In genomic region chr3:163939926-163940325, GRCh38 we compare ENCODE assay signal across 18 cellular contexts.
DNase-seq lines count a peak whose midpoint lies in the region; ATAC-seq and TF ChIP-seq lines count a peak whose summit lies in the region.
"Had no signal": no experiment of that assay in that cellular context is flagged by ENCODE, and none has a peak within 500 bp of the region (broad histone marks: within the 10 kb centered on the region; RNA-seq: fewer than 3 reads in every experiment).

No MANE protein-coding gene starts in this region.

- H3K4me3 ChIP-seq in ACC112 (ENCODE audit: low read depth, low read length) (no peak overlapping the region), fibroblast of the aortic adventitia (ENCODE audit: low read depth, low read length) (no peak overlapping the region)
- H3K4me3 ChIP-seq: body of pancreas, spleen had no signal

- ATAC-seq in HG03520 (IDR thresholded peaks at IDR 0.05; ENCODE audit: unreplicated experiment) (no peak), GM19463 (IDR thresholded peaks at IDR 0.05; ENCODE audit: unreplicated experiment) (no peak)
- ATAC-seq: activated CD8-positive, alpha-beta T cell treated with anti-CD3 and anti-CD28 coated beads, Interleukin-2, amount 10 ng/mL, durations not matched to agents 7 days and 5 days; body of pancreas; foreskin keratinocyte had no signal

- peak overlapping the region; percentile 50 for H2AFZ ChIP-seq in ACC112 (ENCODE audit: low read length, unreplicated experiment)
- H2AFZ ChIP-seq: parathyroid adenoma had no signal

- peak; percentile 77 for DNase-seq in HS-27A (ENCODE audit: low read depth)
- peak; percentile 28 for DNase-seq in SK-MEL-5 (ENCODE audit: low read depth, low spot score)
- peak; percentile 1 for DNase-seq in fibroblast of the aortic adventitia (ENCODE audit: low read depth)
- DNase-seq in AML-193 (lab: John Stamatoyannopoulos, UW): no peak
- DNase-seq in activated CD4-positive, alpha-beta T cell treated with anti-CD3 and anti-CD28 coated beads, Interleukin-2, amount 50 U/mL, for 1 hour: no peak
- DNase-seq: activated CD8-positive, alpha-beta T cell treated with anti-CD3 and anti-CD28 coated beads, Interleukin-2, amount 10 ng/mL, durations not matched to agents 7 days and 5 days; body of pancreas; DMS79; effector CD4-positive, alpha-beta T cell; foreskin keratinocyte; NCI-H1417 treated with DMSO at 0.1 percent for 48 hours; RPMI8226; spleen; substantia nigra had no signal

- in situ Hi-C loops in SK-MEL-5 (cut with HindIII; ENCODE audit: low pct_unique_long_range_greater_than_20kb, low sequenced_read_pairs): no loop called here

- H3K36me3 ChIP-seq in ACC112 (ENCODE audit: insufficient read depth, low read length): no peaks in the 10 kb centered on the region
- H3K36me3 ChIP-seq: spleen had no signal

- no peak overlapping the region for H3K27ac ChIP-seq in ACC112 (ENCODE audit: low read depth, low read length)
- H3K27ac ChIP-seq: body of pancreas, foreskin keratinocyte, parathyroid adenoma, spleen had no signal

- no peaks in the 10 kb centered on the region for H3K4me1 ChIP-seq in ACC112 (ENCODE audit: control insufficient read depth, insufficient read depth, low read length, unreplicated experiment)
- H3K4me1 ChIP-seq: body of pancreas, foreskin keratinocyte, parathyroid adenoma, spleen had no signal

- TF ChIP-seq CTCF in fibroblast of the aortic adventitia (IDR thresholded peaks at IDR 0.05; ENCODE audit: insufficient read depth, low read length): no peak

- no peaks in the 10 kb centered on the region for H3K79me2 ChIP-seq in ACC112 (ENCODE audit: control insufficient read depth, insufficient read depth, low read length, unreplicated experiment)
- H3K79me2 ChIP-seq: parathyroid adenoma had no signal

- H3K27me3 ChIP-seq in ACC112 (ENCODE audit: insufficient read depth, low read length): no peaks in the 10 kb centered on the region
- H3K27me3 ChIP-seq: body of pancreas, foreskin keratinocyte, spleen had no signal

Comparison
In these comparisons a context has a peak if more than half of its experiments do, and no peak if none do; other contexts are left out.
1. DNase-seq: peak in HS-27A (single experiment), SK-MEL-5 (single experiment) and fibroblast of the aortic adventitia (single experiment); none in AML-193 (0 of 2) and activated CD4-positive, alpha-beta T cell treated with anti-CD3 and anti-CD28 coated beads, Interleukin-2, amount 50 U/mL, for 1 hour (single experiment).